8 cellular contexts compared by ENCODE assay signal in genomic region chr14:75277000-75277795, GRCh38. TPM values are rescaled to one million over a fixed set of nuclear protein-coding genes. Genes with fewer than 3 reads are reported as not detected.
DNase-seq lines count a peak whose midpoint lies in the region; ATAC-seq and TF ChIP-seq lines count a peak whose summit lies in the region.

No MANE protein-coding gene starts in this region.

- no peaks in the 10 kb centered on the region for H3K9me2 ChIP-seq in PC-9 (ENCODE audit: insufficient read depth)

- H3K4me3 Mint-ChIP-seq in activated naive CD4-positive, alpha-beta T cell treated with anti-CD3 and anti-CD28 coated beads, Interleukin-2, amount 10 ng/mL, durations not matched to agents 7 days and 5 days: peak overlapping the region; percentile 77
- H3K4me3 Mint-ChIP-seq in naive thymus-derived CD8-positive, alpha-beta T cell: peak overlapping the region; percentile 88 to 97 (median 95)

- peak overlapping the region; percentile 90 for H3K4me3 ChIP-seq in PC-9

- peak; percentile 53 for DNase-seq in DMS53 treated with DMSO at 0.1 percent for 48 hours (lab: John Stamatoyannopoulos, UW; ENCODE audit: unreplicated experiment)
- peak; percentile 80 for DNase-seq in HuH-7 (ENCODE audit: low spot score)
- DNase-seq in PC-9: peak; percentile 86 to 99
- DNase-seq in activated naive CD4-positive, alpha-beta T cell treated with anti-CD3 and anti-CD28 coated beads, Interleukin-2, amount 10 ng/mL, durations not matched to agents 7 days and 5 days: peak; percentile 79
- peak; percentile 29 to 66 for DNase-seq in foreskin keratinocyte
- DNase-seq in naive thymus-derived CD8-positive, alpha-beta T cell: peak; percentile 50 to 84 (median 72)
- peak; percentile 88 for DNase-seq in ureter (ENCODE audit: low spot score)

- H3K27me3 ChIP-seq in PC-9 (ENCODE audit: insufficient read depth, low read depth) (no peaks in the 10 kb centered on the region), foreskin keratinocyte (peaks cover 3% of the 10 kb centered on the region)

- no peaks in the 10 kb centered on the region for H3K9me3 ChIP-seq in PC-9 (ENCODE audit: insufficient read depth, low read depth)

- H3K4me1 Mint-ChIP-seq in activated naive CD4-positive, alpha-beta T cell treated with anti-CD3 and anti-CD28 coated beads, Interleukin-2, amount 10 ng/mL, durations not matched to agents 7 days and 5 days: peaks cover 46% of the 10 kb centered on the region
- peaks cover 23 to 76% (median 63%) of the 10 kb centered on the region in 4 donors for H3K4me1 Mint-ChIP-seq in naive thymus-derived CD8-positive, alpha-beta T cell

- no TSS peak for BruUV-seq in PC-9 (replicated peaks; lab: Mats Ljungman, UMichigan)

- H2AFZ ChIP-seq in PC-9: peak overlapping the region; percentile 97

- H3K36me3 ChIP-seq in PC-9 (ENCODE audit: low read depth): peaks cover 19% of the 10 kb centered on the region

- H3K27me3 Mint-ChIP-seq in activated naive CD4-positive, alpha-beta T cell treated with anti-CD3 and anti-CD28 coated beads, Interleukin-2, amount 10 ng/mL, durations not matched to agents 7 days and 5 days: peaks cover 98% of the 10 kb centered on the region
- H3K27me3 Mint-ChIP-seq in naive thymus-derived CD8-positive, alpha-beta T cell: peaks cover 0 to 37% (median 6%) of the 10 kb centered on the region in 5 donors

- peaks cover 7% of the 10 kb centered on the region for H3K36me3 Mint-ChIP-seq in activated naive CD4-positive, alpha-beta T cell treated with anti-CD3 and anti-CD28 coated beads, Interleukin-2, amount 10 ng/mL, durations not matched to agents 7 days and 5 days
- peaks cover 0 to 21% (median 15%) of the 10 kb centered on the region in 3 donors for H3K36me3 Mint-ChIP-seq in naive thymus-derived CD8-positive, alpha-beta T cell

- intact Hi-C loops in PC-9 (cut with micrococcal nuclease; ENCODE audit: unreplicated experiment): loop anchor here (1.0 to 5.0 kb wide), 7 partner anchors 17 to 705 kb away; partner anchors contain the start of gene TMED10

- H3K79me2 ChIP-seq in PC-9 (ENCODE audit: low read depth): peaks cover 31% of the 10 kb centered on the region

- POLR2A ChIA-PET in PC-9 (lab: Charles Lee; ENCODE audit: unreplicated experiment): interaction anchor here (0.6 to 2.5 kb wide), 19 partner anchors 11 to 1002 kb away, joined by 3 to 42 read pairs (median 5); partner anchors contain the start of gene RPS6KL1
- POLR2A ChIA-PET in naive thymus-derived CD8-positive, alpha-beta T cell (lab: Charles Lee): interaction anchor here (1.0 to 1.9 kb wide), 6 partner anchors 9 to 150 kb away, joined by 3 to 7 read pairs (median 4); partner anchors contain the start of gene NEK9

- H3K27ac Mint-ChIP-seq in activated naive CD4-positive, alpha-beta T cell treated with anti-CD3 and anti-CD28 coated beads, Interleukin-2, amount 10 ng/mL, durations not matched to agents 7 days and 5 days: no peak overlapping the region
- H3K27ac Mint-ChIP-seq in naive thymus-derived CD8-positive, alpha-beta T cell: peak overlapping the region; percentile 72 to 100 (median 98)

- peaks cover 43% of the 10 kb centered on the region for H3K4me1 ChIP-seq in PC-9 (replicated peaks; ENCODE audit: insufficient read depth)
- peaks cover 18% of the 10 kb centered on the region for H3K4me1 ChIP-seq in foreskin keratinocyte

- peak; percentile 60 for ATAC-seq in foreskin keratinocyte
- ATAC-seq in naive thymus-derived CD8-positive, alpha-beta T cell: peak; percentile 5 to 14
- no peak for ATAC-seq in HG02852 (IDR thresholded peaks at IDR 0.05; ENCODE audit: unreplicated experiment)

- TF ChIP-seq CTCF in PC-9 (conservative IDR thresholded peaks at IDR 0.05) (no peak), foreskin keratinocyte (conservative IDR thresholded peaks at IDR 0.05) (peak; percentile 12)

- H3K9me3 Mint-ChIP-seq in activated naive CD4-positive, alpha-beta T cell treated with anti-CD3 and anti-CD28 coated beads, Interleukin-2, amount 10 ng/mL, durations not matched to agents 7 days and 5 days: no peaks in the 10 kb centered on the region
- H3K9me3 Mint-ChIP-seq in naive thymus-derived CD8-positive, alpha-beta T cell: no peaks in the 10 kb centered on the region

- H3K27ac ChIP-seq in PC-9: peak overlapping the region; percentile 95
- H3K27ac ChIP-seq in foreskin keratinocyte: peak overlapping the region; percentile 100

- CTCF ChIA-PET in PC-9 (lab: Charles Lee): interaction anchor here (0.9 kb wide), 1 partner anchor 77 kb away, joined by 3 read pairs; no protein-coding TSS in a partner anchor
- CTCF ChIA-PET in activated naive CD4-positive, alpha-beta T cell treated with anti-CD3 and anti-CD28 coated beads, Interleukin-2, amount 10 ng/mL, durations not matched to agents 7 days and 5 days (lab: Charles Lee): interaction anchor here (0.7 kb wide), 1 partner anchor 110 kb away, joined by 3 read pairs; no protein-coding TSS in a partner anchor

- peaks cover 30% of the 10 kb centered on the region for H3F3A ChIP-seq in PC-9 (ENCODE audit: insufficient read depth, low read depth)

- H3K4me2 ChIP-seq in PC-9: peak overlapping the region; percentile 99

- peaks cover 30% of the 10 kb centered on the region for H4K20me1 ChIP-seq in PC-9 (ENCODE audit: insufficient read depth)

RNA-seq across cellular contexts. Expression of gene FOS, which starts 1.4 kb away (rescaled TPM):
- total RNA-seq in PC-9 (2021) (84.6 and 154 TPM in 2 replicates), foreskin keratinocyte (59.6 and 63.2 TPM in 2 replicates), ureter (158 TPM)
- 24.5 and 33.4 TPM in 2 replicates for polyA plus RNA-seq in foreskin keratinocyte
- 1 to 10 TPM; 9.4 to 9.6 TPM for total RNA-seq in naive thymus-derived CD8-positive, alpha-beta T cell
- 100 to 1,000 TPM in 2 of 3 donors, 10 to 100 TPM in 1; 80.3 to 510 (median 252) TPM for polyA plus RNA-seq in naive thymus-derived CD8-positive, alpha-beta T cell
